30 cellular contexts compared by ENCODE assay signal in the genomic region with DNA sequence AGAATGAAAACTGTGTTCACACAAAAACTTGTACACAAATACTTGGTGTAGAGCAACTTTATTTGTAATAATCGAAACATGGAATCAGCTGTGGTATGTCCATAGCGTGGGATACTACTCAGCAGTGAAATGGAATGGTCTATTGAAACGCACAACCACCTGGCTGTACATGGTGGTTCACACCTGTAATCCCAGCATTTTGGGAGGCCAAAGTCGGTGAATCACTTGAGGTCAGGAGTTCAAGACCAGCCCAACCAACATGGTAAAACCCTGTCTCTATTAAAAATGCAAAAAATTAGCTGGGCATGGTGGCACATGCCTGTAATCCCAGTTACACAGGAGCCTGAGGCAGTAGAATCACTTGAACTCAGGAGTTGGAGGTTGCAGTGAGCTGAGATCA.
"Had no signal": no experiment of that assay in that cellular context is flagged by ENCODE, and none has a peak within 500 bp of the region (broad histone marks: within the 10 kb centered on the region; RNA-seq: fewer than 3 reads in every experiment).

No MANE protein-coding gene starts in this region.

- H3K27ac ChIP-seq: adrenal gland, ascending aorta, body of pancreas, brain microvascular endothelial cell, breast epithelium, cardiac muscle cell had no signal

- H3K4me3 ChIP-seq: adrenal gland, ascending aorta, body of pancreas, breast epithelium, cardiac muscle cell had no signal

- H3K36me3 ChIP-seq: adrenal gland, brain microvascular endothelial cell, breast epithelium had no signal

- DNase-seq: activated effector memory CD4-positive, alpha-beta T cell treated with anti-CD3 and anti-CD28 coated beads, Interleukin-2, amount 50 U/mL, for 16 hours; activated effector memory CD4-positive, alpha-beta T cell treated with Interleukin-2 at 50 U/mL for 16 hours; activated gamma-delta T cell; activated gamma-delta T cell treated with Interleukin-2 at 50 U/mL for 16 hours; activated naive CD4-positive, alpha-beta T cell; activated naive CD4-positive, alpha-beta T cell treated with anti-CD3 and anti-CD28 coated beads for 36 hours; activated naive CD4-positive, alpha-beta T cell treated with anti-CD3 and anti-CD28 coated beads, Interleukin-2, amount 10 ng/mL, durations not matched to agents 7 days and 5 days; activated naive CD4-positive, alpha-beta T cell treated with anti-CD3 and anti-CD28 coated beads, Interleukin-2, amount 50 U/mL, for 16 hours; activated naive CD4-positive, alpha-beta T cell treated with Interleukin-2 at 50 U/mL for 16 hours; activated naive CD8-positive, alpha-beta T cell treated with anti-CD3 and anti-CD28 coated beads for 36 hours; activated naive CD8-positive, alpha-beta T cell treated with anti-CD3 and anti-CD28 coated beads, Interleukin-2, amount 10 ng/mL, durations not matched to agents 7 days and 5 days; activated naive CD8-positive, alpha-beta T cell treated with anti-CD3 and anti-CD28 coated beads, Interleukin-2, amount 50 U/mL, for 24 hours; activated T-cell treated with anti-CD3 and anti-CD28 coated beads, Interleukin-2, amount 50 U/mL, for 1 hour; activated T-cell treated with anti-CD3 and anti-CD28 coated beads, Interleukin-2, amount 50 U/mL, for 24 hours; activated T-cell treated with anti-CD3 and anti-CD28 coated beads, Interleukin-2, amount 50 U/mL, for 4 hours; activated T-cell treated with anti-CD3 and anti-CD28 coated beads, Interleukin-2, amount 50 U/mL, for 48 hours; activated T-cell treated with anti-CD3 and anti-CD28 coated beads, Interleukin-2, amount 50 U/mL, for 72 hours; adrenal gland; amniotic stem cell; amygdala; anterior cingulate cortex; aorta; body of pancreas; brain microvascular endothelial cell; caudate nucleus; central memory CD4-positive, alpha-beta T cell; cerebellar nuclear complex had no signal

- H3K27me3 ChIP-seq: adrenal gland, ascending aorta, body of pancreas, brain microvascular endothelial cell, breast epithelium, cardiac muscle cell had no signal

- H3K9me3 ChIP-seq: adrenal gland, body of pancreas had no signal

- H3K4me1 ChIP-seq: adrenal gland, ascending aorta, body of pancreas, breast epithelium had no signal
